1 cellular context compared by ENCODE assay signal in genomic region chr14:102810523-102810922, GRCh38.
TF ChIP-seq lines count a peak whose summit lies in the region.

No MANE protein-coding gene starts in this region.

TF ChIP-seq in HepG2, 621 proteins besides CTCF, POLR2A, EP300 and RAD21 (continued from another document):
- no peak for TF ChIP-seq ZFYVE20 (CRISPR knock-in tag; IDR thresholded peaks at IDR 0.05; ENCODE audit: borderline replicate concordance, low read depth)
- no peak for TF ChIP-seq TFAP4 (IDR thresholded peaks at IDR 0.05; ENCODE audit: borderline replicate concordance, low read depth)
- TF ChIP-seq MAFF (IDR thresholded peaks at IDR 0.05; ENCODE audit: low read depth, low read length), result 0 out of 2 replicates have a peak, but pooled peaks have one; percentile 17
- TF ChIP-seq ZNF589 (CRISPR knock-in tag; conservative IDR thresholded peaks at IDR 0.05), result no peak
TF ChIP-seq in HepG2: peak in this region for 2.
